In the genomic region with DNA sequence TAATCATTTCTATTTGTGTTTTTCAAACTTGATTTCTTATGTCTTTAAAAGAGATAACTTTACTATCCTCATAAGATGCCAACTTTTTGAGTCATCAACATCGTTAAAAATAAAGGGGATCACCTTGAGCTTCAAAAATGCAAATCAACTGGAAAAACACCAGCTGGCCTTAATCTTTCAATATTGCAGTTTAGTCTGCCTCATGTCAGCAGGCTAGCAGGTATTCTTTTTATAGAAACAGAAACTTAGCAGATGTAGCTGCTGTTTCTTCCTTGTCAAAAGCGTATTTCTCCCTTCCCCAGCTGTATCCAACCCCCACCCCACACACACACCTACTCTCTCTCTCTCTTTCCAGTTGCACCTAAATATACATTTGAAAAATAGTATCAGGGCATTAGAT, we compare ENCODE assay signal across 10 cellular contexts.
DNase-seq lines count a peak whose midpoint lies in the region; ATAC-seq, FAIRE-seq and TF ChIP-seq lines count a peak whose summit lies in the region.
"Had no signal": no experiment of that assay in that cellular context is flagged by ENCODE, and none has a peak within 500 bp of the region (broad histone marks: within the 10 kb centered on the region; RNA-seq: fewer than 3 reads in every experiment).

No MANE protein-coding gene starts in this region.

- DNase-seq in activated naive CD4-positive, alpha-beta T cell treated with Interleukin-2 at 50 U/mL for 16 hours = no peak
- DNase-seq in mammary epithelial cell (no peak), Ammon's horn (ENCODE audit: low spot score) (no peak), erythroblast (lab: John Stamatoyannopoulos, UW) (no peak)
- DNase-seq: activated CD4-positive, alpha-beta T cell treated with anti-CD3 and anti-CD28 coated beads, Interleukin-2, amount 10 ng/mL, durations not matched to agents 24 days and 14 days had no signal

- no TSS peak for BruUV-seq in mammary epithelial cell (replicated peaks; lab: Mats Ljungman, UMichigan)

- H3K27ac ChIP-seq in mammary epithelial cell (ENCODE audit: insufficient read depth, low read depth, low read length) = no peak overlapping the region

- no peaks in the 10 kb centered on the region for H3K36me3 ChIP-seq in mammary epithelial cell (ENCODE audit: insufficient read depth, low read length)

- no peak overlapping the region for H3K9ac ChIP-seq in mammary epithelial cell (ENCODE audit: insufficient read depth, low read length)

- no peak for TF ChIP-seq POLR2A in erythroblast (IDR thresholded peaks at IDR 0.05; ENCODE audit: low read length)

- H3K27me3 ChIP-seq in mammary epithelial cell (ENCODE audit: insufficient read depth, low read length) = no peaks in the 10 kb centered on the region
- H3K27me3 ChIP-seq: body of pancreas had no signal

- no peaks in the 10 kb centered on the region for H3K79me2 ChIP-seq in mammary epithelial cell (ENCODE audit: insufficient read depth, low read length)

- FAIRE-seq in islet of Langerhans (lab: Jason Lieb, UNC) = peak; percentile 97

- in situ Hi-C loops in mammary epithelial cell (cut with MboI; ENCODE audit: low sequenced_read_pairs in 2 of 2) = no loop called here

- no peak for TF ChIP-seq CTCF in mammary epithelial cell (conservative IDR thresholded peaks at IDR 0.05 in 1 of 2, IDR thresholded peaks at IDR 0.05 in 1 of 2; ENCODE audit: extremely low read depth in 1 of 2, insufficient read depth in 1 of 2, low read depth in 1 of 2, low read length in 2 of 2)

- CTCF ChIA-PET in mammary epithelial cell (lab: Charles Lee; ENCODE audit: low non-redundant PET) = no interaction called here

- ATAC-seq in GM18873 (IDR thresholded peaks at IDR 0.05; ENCODE audit: low FRiP score, unreplicated experiment) = peak; percentile 92
- peak; percentile 96 for ATAC-seq in GM21825 (IDR thresholded peaks at IDR 0.05; ENCODE audit: unreplicated experiment)
- peak; percentile 99 for ATAC-seq in HG03439 (IDR thresholded peaks at IDR 0.05; ENCODE audit: unreplicated experiment)
- ATAC-seq: body of pancreas had no signal

- H4K20me1 ChIP-seq in mammary epithelial cell (ENCODE audit: insufficient read depth, low read length) = no peaks in the 10 kb centered on the region

- intact Hi-C loops in mammary epithelial cell (cut with micrococcal nuclease) = no loop called here

- H3K4me3 ChIP-seq in mammary epithelial cell (replicated peaks in 1 of 3; ENCODE audit: insufficient read depth in 1 of 3, low read depth in 2 of 3, low read length in 3 of 3) = no peak overlapping the region
- H3K4me3 ChIP-seq: body of pancreas had no signal

- no peaks in the 10 kb centered on the region for H3K9me3 ChIP-seq in mammary epithelial cell (replicated peaks; ENCODE audit: insufficient read depth, low read length)
- H3K9me3 ChIP-seq: body of pancreas had no signal

- WGBS in mammary epithelial cell (ENCODE audit: low coverage, missing lambda C conversion rate) = 47% methylated on average over 2 of the region's 2 CpGs

- H2AFZ ChIP-seq in mammary epithelial cell (ENCODE audit: low read depth, low read length) = no peak overlapping the region

- dilution Hi-C loops in mammary epithelial cell (cut with HindIII; ENCODE audit: low sequenced_read_pairs) = no loop called here

- no peak overlapping the region for H3K4me2 ChIP-seq in mammary epithelial cell (ENCODE audit: insufficient read depth, low read depth, low read length)

- no peaks in the 10 kb centered on the region for H3K4me1 ChIP-seq in mammary epithelial cell (ENCODE audit: insufficient read depth, low read length)
